ENCODE assay signal across 1 cellular context in genomic region chr3:153161714-153162512, GRCh38.
TF ChIP-seq lines count a peak whose summit lies in the region.

TSS of gene RAP2B (plus strand) at chr3:153162226. CDS start at chr3:153162694, 468 bp downstream.

TF ChIP-seq in K562, 482 proteins besides CTCF, POLR2A, EP300 and RAD21 (continued from another document and continues in another):
- no peak for TF ChIP-seq ZBTB49 (CRISPR knock-in tag; IDR thresholded peaks at IDR 0.05; ENCODE audit: borderline replicate concordance)
- TF ChIP-seq CCNT2 (IDR thresholded peaks at IDR 0.05; ENCODE audit: borderline replicate concordance, extremely low read depth, insufficient read length, low read depth, low read length): peak; percentile 83
- 0 out of 2 replicates have a peak, but pooled peaks have one; percentile 16 for TF ChIP-seq THRAP3 (IDR thresholded peaks at IDR 0.05; ENCODE audit: borderline replicate concordance)
- TF ChIP-seq GTF2F1 (IDR thresholded peaks at IDR 0.05; ENCODE audit: low read depth, low read length): no peak
- TF ChIP-seq ZFP1 (CRISPR knock-in tag; IDR thresholded peaks at IDR 0.05): no peak
- no peak for TF ChIP-seq COPS2 (conservative IDR thresholded peaks at IDR 0.05)
- no peak; the same call in 1 of the 2 replicates for TF ChIP-seq ZNF263 (CRISPR knock-in tag; IDR thresholded peaks at IDR 0.05; ENCODE audit: borderline replicate concordance)
- TF ChIP-seq ZNF395 (CRISPR knock-in tag; IDR thresholded peaks at IDR 0.05): peak; percentile 44; the same call in 1 of the 2 replicates
- TF ChIP-seq CHD1 (IDR thresholded peaks at IDR 0.05; ENCODE audit: low read length): peak; percentile 94
- 0 out of 2 replicates have a peak, but pooled peaks have one; percentile 21 for TF ChIP-seq ELF4 (CRISPR knock-in tag; IDR thresholded peaks at IDR 0.05)
- TF ChIP-seq KAT2B (IDR thresholded peaks at IDR 0.05; ENCODE audit: low read depth, low read length): no peak
- peak; percentile 23; the same call in 1 of the 2 replicates for TF ChIP-seq ESRRA (IDR thresholded peaks at IDR 0.05; ENCODE audit: borderline replicate concordance, low read depth)
- TF ChIP-seq E2F8 (IDR thresholded peaks at IDR 0.05; ENCODE audit: low read depth, partially characterized antibody): no peak
- TF ChIP-seq HMGN3 (IDR thresholded peaks at IDR 0.05; ENCODE audit: borderline replicate concordance, extremely low read depth, insufficient read length, low read depth, low read length): no peak
- no peak for TF ChIP-seq SIRT6 (IDR thresholded peaks at IDR 0.05; ENCODE audit: low read depth, low read length)
- peak; percentile 80 for TF ChIP-seq ZNF592 (IDR thresholded peaks at IDR 0.05)
- TF ChIP-seq U2AF1 (optimal IDR thresholded peaks at IDR 0.05; ENCODE audit: low read depth, low read length): peak; percentile 38
- TF ChIP-seq NONO (IDR thresholded peaks at IDR 0.05; ENCODE audit: low read depth in 2 of 2, low read length in 1 of 2): peak; percentile 68 to 90
- TF ChIP-seq ETS2 (tag; IDR thresholded peaks at IDR 0.05; ENCODE audit: borderline replicate concordance, poor library complexity, severe bottlenecking): no peak
- TF ChIP-seq ZBTB26 (CRISPR knock-in tag; IDR thresholded peaks at IDR 0.05): no peak
- peak; percentile 99 for TF ChIP-seq HNRNPL (IDR thresholded peaks at IDR 0.05; ENCODE audit: low read depth, low read length)
- TF ChIP-seq SMC3 (conservative IDR thresholded peaks at IDR 0.05; ENCODE audit: insufficient read depth, low read depth, low read length): no peak; the same call in 1 of the 2 replicates
- no peak for TF ChIP-seq TAL1 (IDR thresholded peaks at IDR 0.05)
- TF ChIP-seq KDM2B (CRISPR knock-in tag; IDR thresholded peaks at IDR 0.05): no peak; the same call in 1 of the 2 replicates
- TF ChIP-seq ZNF197 (CRISPR knock-in tag; IDR thresholded peaks at IDR 0.05; ENCODE audit: low read depth): no peak
- no peak for TF ChIP-seq CCAR2 (IDR thresholded peaks at IDR 0.05; ENCODE audit: low read depth, low read length)
- no peak for TF ChIP-seq MYBL2 (IDR thresholded peaks at IDR 0.05; ENCODE audit: low read depth)
- no peak for TF ChIP-seq MYBL2 (CRISPR knock-in tag; IDR thresholded peaks at IDR 0.05; ENCODE audit: borderline replicate concordance)
- peak; percentile 87; the same call in 1 of the 2 replicates for TF ChIP-seq GATAD2A (IDR thresholded peaks at IDR 0.05)
- no peak; the same call in 1 of the 2 replicates for TF ChIP-seq ZBTB17 (CRISPR knock-in tag; IDR thresholded peaks at IDR 0.05)
- no peak for TF ChIP-seq CREBBP (IDR thresholded peaks at IDR 0.05; ENCODE audit: low read depth, low read length)
- TF ChIP-seq PRMT5 (CRISPR knock-in tag; IDR thresholded peaks at IDR 0.05): no peak
- no peak for TF ChIP-seq DPF2 (IDR thresholded peaks at IDR 0.05)
- no peak for TF ChIP-seq ZNF316 (IDR thresholded peaks at IDR 0.05)
- TF ChIP-seq ZNF277 (CRISPR knock-in tag; IDR thresholded peaks at IDR 0.05; ENCODE audit: borderline replicate concordance): no peak
- TF ChIP-seq CHCHD3 (CRISPR knock-in tag; IDR thresholded peaks at IDR 0.05): no peak
- TF ChIP-seq, protein P1, sequence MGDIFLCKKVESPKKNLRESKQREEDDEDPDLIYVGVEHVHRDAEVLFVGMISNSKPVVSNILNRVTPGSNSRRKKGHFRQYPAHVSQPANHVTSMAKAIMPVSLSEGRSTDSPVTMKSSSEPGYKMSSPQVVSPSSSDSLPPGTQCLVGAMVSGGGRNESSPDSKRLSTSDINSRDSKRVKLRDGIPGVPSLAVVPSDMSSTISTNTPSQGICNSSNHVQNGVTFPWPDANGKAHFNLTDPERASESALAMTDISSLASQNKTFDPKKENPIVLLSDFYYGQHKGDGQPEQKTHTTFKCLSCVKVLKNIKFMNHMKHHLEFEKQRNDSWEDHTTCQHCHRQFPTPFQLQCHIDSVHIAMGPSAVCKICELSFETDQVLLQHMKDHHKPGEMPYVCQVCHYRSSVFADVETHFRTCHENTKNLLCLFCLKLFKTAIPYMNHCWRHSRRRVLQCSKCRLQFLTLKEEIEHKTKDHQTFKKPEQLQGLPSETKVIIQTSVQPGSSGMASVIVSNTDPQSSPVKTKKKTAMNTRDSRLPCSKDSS (IDR thresholded peaks at IDR 0.05; ENCODE audit: low read depth, partially characterized antibody): no peak
- TF ChIP-seq ZNF444 (CRISPR knock-in tag; IDR thresholded peaks at IDR 0.05): no peak
- no peak for TF ChIP-seq GTF2E2 (tag; IDR thresholded peaks at IDR 0.05)
- no peak for TF ChIP-seq SRSF1 (IDR thresholded peaks at IDR 0.05; ENCODE audit: low read depth, low read length)
- no peak for TF ChIP-seq ZKSCAN3 (CRISPR knock-in tag; IDR thresholded peaks at IDR 0.05)
- no peak for TF ChIP-seq RBM17 (IDR thresholded peaks at IDR 0.05; ENCODE audit: borderline replicate concordance, low read depth, low read length)
- TF ChIP-seq ZBTB43 (CRISPR knock-in tag; IDR thresholded peaks at IDR 0.05): 0 out of 2 replicates have a peak, but pooled peaks have one; percentile 21
- TF ChIP-seq CHD2 (IDR thresholded peaks at IDR 0.05; ENCODE audit: low read depth, low read length): peak; percentile 13; the same call in 1 of the 2 replicates
- TF ChIP-seq HDAC8 (tag; IDR thresholded peaks at IDR 0.05): no peak
- no peak for TF ChIP-seq E4F1 (CRISPR knock-in tag; IDR thresholded peaks at IDR 0.05; ENCODE audit: borderline replicate concordance)
- TF ChIP-seq CBFA2T2 (conservative IDR thresholded peaks at IDR 0.05): no peak
- no peak for TF ChIP-seq BCOR (IDR thresholded peaks at IDR 0.05)
